8 cellular contexts compared by ENCODE assay signal in genomic region chr6:37048851-37049734, GRCh38. TPM values are rescaled to one million over a fixed set of nuclear protein-coding genes. Genes with fewer than 3 reads are reported as not detected.
DNase-seq lines count a peak whose midpoint lies in the region; ATAC-seq and TF ChIP-seq lines count a peak whose summit lies in the region.

No MANE protein-coding gene starts in this region.

- intact Hi-C loops in sigmoid colon (cut with DNase I) = no loop called here
- intact Hi-C loops in dorsolateral prefrontal cortex (cut with DNase I) = no loop called here

- H3K4me1 ChIP-seq in sigmoid colon = peaks cover 0 to 23% (median 9%) of the 10 kb centered on the region in 4 donors

- no peaks in the 10 kb centered on the region for H3K36me3 ChIP-seq in sigmoid colon

- CTCF ChIA-PET in activated CD4-positive, alpha-beta memory T cell treated with anti-CD3 and anti-CD28 coated beads, Interleukin-2, amount 10 ng/mL, durations not matched to agents 7 days and 5 days (lab: Charles Lee) = interaction anchor here (1.0 to 16.6 kb wide), 7 partner anchors 11 to 265 kb away, joined by 3 to 399 read pairs (median 17); partner anchors contain the start of gene PIM1

- peak overlapping the region; percentile 88 for H3K4me3 Mint-ChIP-seq in activated CD4-positive, alpha-beta memory T cell treated with anti-CD3 and anti-CD28 coated beads, Interleukin-2, amount 10 ng/mL, durations not matched to agents 7 days and 5 days

- peak overlapping the region; percentile 99 for H3K27ac Mint-ChIP-seq in activated CD4-positive, alpha-beta memory T cell treated with anti-CD3 and anti-CD28 coated beads, Interleukin-2, amount 10 ng/mL, durations not matched to agents 7 days and 5 days

- peak overlapping the region in 2 of 4 donors; percentile 51 to 57 for H3K27ac ChIP-seq in sigmoid colon
- peak overlapping the region in 4 of 59 donors; percentile 10 to 67 (median 20) for H3K27ac ChIP-seq in dorsolateral prefrontal cortex

- H3K4me1 Mint-ChIP-seq in activated CD4-positive, alpha-beta memory T cell treated with anti-CD3 and anti-CD28 coated beads, Interleukin-2, amount 10 ng/mL, durations not matched to agents 7 days and 5 days = peaks cover 70% of the 10 kb centered on the region

- H3K9me3 Mint-ChIP-seq in activated CD4-positive, alpha-beta memory T cell treated with anti-CD3 and anti-CD28 coated beads, Interleukin-2, amount 10 ng/mL, durations not matched to agents 7 days and 5 days = no peaks in the 10 kb centered on the region

- H3K27me3 Mint-ChIP-seq in activated CD4-positive, alpha-beta memory T cell treated with anti-CD3 and anti-CD28 coated beads, Interleukin-2, amount 10 ng/mL, durations not matched to agents 7 days and 5 days = no peaks in the 10 kb centered on the region

- H3K4me3 ChIP-seq in epithelial cell of esophagus (ENCODE audit: low read length) = no peak overlapping the region
- H3K4me3 ChIP-seq in sigmoid colon = no peak overlapping the region
- no peak overlapping the region for H3K4me3 ChIP-seq in dorsolateral prefrontal cortex

- H3K36me3 Mint-ChIP-seq in activated CD4-positive, alpha-beta memory T cell treated with anti-CD3 and anti-CD28 coated beads, Interleukin-2, amount 10 ng/mL, durations not matched to agents 7 days and 5 days (ENCODE audit: low read depth) = peaks cover 33% of the 10 kb centered on the region

- H3K9me3 ChIP-seq in sigmoid colon = no peaks in the 10 kb centered on the region

- TF ChIP-seq EP300 in sigmoid colon (IDR thresholded peaks at IDR 0.05) = no peak

- POLR2A ChIA-PET in activated CD4-positive, alpha-beta memory T cell treated with anti-CD3 and anti-CD28 coated beads, Interleukin-2, amount 10 ng/mL, durations not matched to agents 7 days and 5 days (lab: Charles Lee) = interaction anchor here (0.6 to 17.4 kb wide), 20 partner anchors 9 to 467 kb away, joined by 3 to 1021 read pairs (median 12); partner anchors contain the start of genes MTCH1, PIM1, TBC1D22B and TMEM217

- no peak for TF ChIP-seq CTCF in epithelial cell of esophagus (IDR thresholded peaks at IDR 0.05; ENCODE audit: insufficient read depth, low read depth, low read length, missing control alignments)
- no peak for TF ChIP-seq CTCF in sigmoid colon (IDR thresholded peaks at IDR 0.05)
- no peak for TF ChIP-seq CTCF in dorsolateral prefrontal cortex (IDR thresholded peaks at IDR 0.05 in 54 of 56, conservative IDR thresholded peaks at IDR 0.05 in 2 of 56; ENCODE audit: low read depth in 1 of 56, partially characterized antibody in 56 of 56)

- ATAC-seq in HG03571 (IDR thresholded peaks at IDR 0.05; ENCODE audit: unreplicated experiment) = peak; percentile 49

- DNase-seq in activated CD4-positive, alpha-beta memory T cell treated with anti-CD3 and anti-CD28 coated beads, Interleukin-2, amount 10 ng/mL, durations not matched to agents 7 days and 5 days = peak; percentile 80
- DNase-seq in epithelial cell of esophagus (ENCODE audit: low read depth) (peak; percentile 95), sigmoid colon (peak; percentile 73), GF-D8 (lab: John Stamatoyannopoulos, UW) (no peak), NCI-H187 (lab: John Stamatoyannopoulos, UW) (no peak), dorsolateral prefrontal cortex (no peak)

- TF ChIP-seq POLR2A in GM19193 (IDR thresholded peaks at IDR 0.05; ENCODE audit: extremely low read depth, insufficient read depth, insufficient read length) = peak; percentile 29
- no peak for TF ChIP-seq POLR2A in sigmoid colon (IDR thresholded peaks at IDR 0.05)

- H3K27me3 ChIP-seq in sigmoid colon (no peaks in the 10 kb centered on the region), dorsolateral prefrontal cortex (no peaks in the 10 kb centered on the region)

- 54 to 73% methylated on average over 17 of the region's 17 CpGs for WGBS in sigmoid colon, 2 donors

RNA-seq across cellular contexts. Expression of gene FGD2, which starts 43.6 kb away (rescaled TPM):
- 1 to 10 TPM; 4.7 to 4.9 TPM for total RNA-seq in activated CD4-positive, alpha-beta memory T cell treated with anti-CD3 and anti-CD28 coated beads, Interleukin-2, amount 10 ng/mL, durations not matched to agents 7 days and 5 days
- total RNA-seq in sigmoid colon = 10 to 100 TPM; 17.1 to 39.3 (median 21.9) TPM
- 10 to 100 TPM in 1 of 3 donors, 1 to 10 TPM in 2; 3.7 to 40.8 (median 9.0) TPM for polyA plus RNA-seq in sigmoid colon
- total RNA-seq in dorsolateral prefrontal cortex = 10 to 100 TPM in 98 of 120 experiments, 1 to 10 TPM in 22; 5.1 to 40.1 (median 14.1) TPM

Comparison
In these comparisons a context has a peak if more than half of its experiments do, and no peak if none do; other contexts are left out.
1. DNase-seq: peak in activated CD4-positive, alpha-beta memory T cell treated with anti-CD3 and anti-CD28 coated beads, Interleukin-2, amount 10 ng/mL, durations not matched to agents 7 days and 5 days (single experiment), epithelial cell of esophagus (single experiment) and sigmoid colon (single experiment); none in GF-D8 (single experiment), NCI-H187 (0 of 2) and dorsolateral prefrontal cortex (0 of 10).